Comparison of ENCODE assay signal across 38 cellular contexts in genomic region chr17:61519139-61519538, GRCh38.
"Had no signal": no experiment of that assay in that cellular context is flagged by ENCODE, and none has a peak within 500 bp of the region (broad histone marks: within the 10 kb centered on the region; RNA-seq: fewer than 3 reads in every experiment).

No MANE protein-coding gene starts in this region.

- H3K9me3 Mint-ChIP-seq: activated CD4-positive, alpha-beta memory T cell treated with anti-CD3 and anti-CD28 coated beads for 36 hours; activated CD4-positive, alpha-beta T cell treated with anti-CD3 and anti-CD28 coated beads, Interleukin-2, amount 10 ng/mL, durations not matched to agents 24 days and 14 days; activated naive CD4-positive, alpha-beta T cell treated with anti-CD3 and anti-CD28 coated beads for 36 hours; activated naive CD4-positive, alpha-beta T cell treated with anti-CD3 and anti-CD28 coated beads, Interleukin-2, amount 50 U/mL, for 24 hours; activated naive CD8-positive, alpha-beta T cell treated with anti-CD3 and anti-CD28 coated beads for 36 hours; activated naive CD8-positive, alpha-beta T cell treated with anti-CD3 and anti-CD28 coated beads, Interleukin-2, amount 50 U/mL, for 24 hours; activated T-helper 1 cell treated with anti-CD3 and anti-CD28 coated beads, Interleukin-12 subunit alpha, Interleukin-12 subunit beta, Interleukin-2, Interleukin-4 antibody, amounts not matched to agents 30 ng/mL and 10 ng/mL and 1 ng/mL, durations not matched to agents 14 hours and 24 hours and 36 hours; activated T-helper 2 cell treated with anti-CD3 and anti-CD28 coated beads, Interferon-gamma antibody, Interleukin-2, Interleukin-4, amounts not matched to agents 10 μg/mL and 5 μg/mL and 100 μg/mL, durations not matched to agents 14 hours and 24 hours and 36 hours; brain; effector memory CD8-positive, alpha-beta T cell; T-helper 2 cell treated with Interferon-gamma antibody and Interleukin-4, amounts not matched to agents 5 μg/mL and 100 μg/mL, for 36 hours had no signal

- H3K4me3 ChIP-seq: adrenal gland, breast epithelium, cardiac muscle cell, esophagus muscularis mucosa, gastrocnemius medialis, heart left ventricle had no signal

- H3K4me3 Mint-ChIP-seq: activated CD4-positive, alpha-beta memory T cell treated with anti-CD3 and anti-CD28 coated beads for 36 hours; activated CD4-positive, alpha-beta T cell treated with anti-CD3 and anti-CD28 coated beads for 36 hours; activated CD4-positive, alpha-beta T cell treated with anti-CD3 and anti-CD28 coated beads, Interleukin-2, amount 10 ng/mL, durations not matched to agents 24 days and 14 days; activated CD8-positive, alpha-beta memory T cell treated with anti-CD3 and anti-CD28 coated beads, Interleukin-2, amount 10 ng/mL, durations not matched to agents 7 days and 5 days; activated CD8-positive, alpha-beta T cell treated with anti-CD3 and anti-CD28 coated beads, Interleukin-2, amount 10 ng/mL, durations not matched to agents 7 days and 5 days; activated naive CD4-positive, alpha-beta T cell treated with anti-CD3 and anti-CD28 coated beads for 36 hours; activated naive CD4-positive, alpha-beta T cell treated with anti-CD3 and anti-CD28 coated beads, Interleukin-2, amount 50 U/mL, for 24 hours; activated naive CD8-positive, alpha-beta T cell treated with anti-CD3 and anti-CD28 coated beads for 36 hours; activated naive CD8-positive, alpha-beta T cell treated with anti-CD3 and anti-CD28 coated beads, Interleukin-2, amount 50 U/mL, for 24 hours; activated T-helper 1 cell treated with anti-CD3 and anti-CD28 coated beads, Interleukin-12 subunit alpha, Interleukin-12 subunit beta, Interleukin-2, Interleukin-4 antibody, amounts not matched to agents 30 ng/mL and 10 ng/mL and 1 ng/mL, durations not matched to agents 14 hours and 24 hours and 36 hours; brain; effector memory CD8-positive, alpha-beta T cell; T-helper 17 cell; T-helper 2 cell treated with Interferon-gamma antibody and Interleukin-4, amounts not matched to agents 5 μg/mL and 100 μg/mL, for 36 hours had no signal

- H3K27ac Mint-ChIP-seq: activated CD4-positive, alpha-beta memory T cell treated with anti-CD3 and anti-CD28 coated beads for 36 hours; activated CD4-positive, alpha-beta T cell treated with anti-CD3 and anti-CD28 coated beads for 36 hours; activated CD4-positive, alpha-beta T cell treated with anti-CD3 and anti-CD28 coated beads, Interleukin-2, amount 10 ng/mL, durations not matched to agents 24 days and 14 days; activated CD8-positive, alpha-beta memory T cell treated with anti-CD3 and anti-CD28 coated beads, Interleukin-2, amount 10 ng/mL, durations not matched to agents 7 days and 5 days; activated CD8-positive, alpha-beta T cell treated with anti-CD3 and anti-CD28 coated beads, Interleukin-2, amount 10 ng/mL, durations not matched to agents 7 days and 5 days; activated naive CD4-positive, alpha-beta T cell treated with anti-CD3 and anti-CD28 coated beads for 36 hours; activated naive CD4-positive, alpha-beta T cell treated with anti-CD3 and anti-CD28 coated beads, Interleukin-2, amount 50 U/mL, for 24 hours; activated naive CD8-positive, alpha-beta T cell treated with anti-CD3 and anti-CD28 coated beads for 36 hours; activated naive CD8-positive, alpha-beta T cell treated with anti-CD3 and anti-CD28 coated beads, Interleukin-2, amount 50 U/mL, for 24 hours; activated T-helper 1 cell treated with anti-CD3 and anti-CD28 coated beads, Interleukin-12 subunit alpha, Interleukin-12 subunit beta, Interleukin-2, Interleukin-4 antibody, amounts not matched to agents 30 ng/mL and 10 ng/mL and 1 ng/mL, durations not matched to agents 14 hours and 24 hours and 36 hours; activated T-helper 2 cell treated with anti-CD3 and anti-CD28 coated beads, Interferon-gamma antibody, Interleukin-2, Interleukin-4, amounts not matched to agents 10 μg/mL and 5 μg/mL and 100 μg/mL, durations not matched to agents 14 hours and 24 hours and 36 hours; brain; effector memory CD8-positive, alpha-beta T cell; T-helper 17 cell; T-helper 2 cell treated with Interferon-gamma antibody and Interleukin-4, amounts not matched to agents 5 μg/mL and 100 μg/mL, for 36 hours had no signal

- H3K27ac ChIP-seq: adrenal gland, breast epithelium, cardiac muscle cell, esophagus muscularis mucosa, foreskin keratinocyte, gastrocnemius medialis, heart left ventricle had no signal

- H3K9me3 ChIP-seq: adrenal gland, breast epithelium, esophagus muscularis mucosa, gastrocnemius medialis, heart left ventricle had no signal

- H3K4me1 Mint-ChIP-seq: activated CD4-positive, alpha-beta T cell treated with anti-CD3 and anti-CD28 coated beads for 36 hours; activated CD4-positive, alpha-beta T cell treated with anti-CD3 and anti-CD28 coated beads, Interleukin-2, amount 10 ng/mL, durations not matched to agents 24 days and 14 days; activated CD8-positive, alpha-beta memory T cell treated with anti-CD3 and anti-CD28 coated beads, Interleukin-2, amount 10 ng/mL, durations not matched to agents 7 days and 5 days; activated naive CD4-positive, alpha-beta T cell treated with anti-CD3 and anti-CD28 coated beads, Interleukin-2, amount 50 U/mL, for 24 hours; activated naive CD8-positive, alpha-beta T cell treated with anti-CD3 and anti-CD28 coated beads for 36 hours; activated naive CD8-positive, alpha-beta T cell treated with anti-CD3 and anti-CD28 coated beads, Interleukin-2, amount 50 U/mL, for 24 hours; brain had no signal

- H3K27me3 ChIP-seq: breast epithelium, cardiac muscle cell had no signal

- DNase-seq: activated CD4-positive, alpha-beta memory T cell treated with anti-CD3 and anti-CD28 coated beads for 36 hours; activated CD4-positive, alpha-beta T cell treated with anti-CD3 and anti-CD28 coated beads for 36 hours; activated CD4-positive, alpha-beta T cell treated with anti-CD3 and anti-CD28 coated beads, Interleukin-2, amount 10 ng/mL, durations not matched to agents 24 days and 14 days; activated CD4-positive, CD25-positive, alpha-beta regulatory T cell; activated CD4-positive, CD25-positive, alpha-beta regulatory T cell treated with anti-CD3 and anti-CD28 coated beads, Interleukin-2, amount 50 U/mL, for 72 hours; activated CD8-positive, alpha-beta memory T cell treated with anti-CD3 and anti-CD28 coated beads, Interleukin-2, amount 10 ng/mL, durations not matched to agents 7 days and 5 days; activated CD8-positive, alpha-beta memory T cell treated with anti-CD3 and anti-CD28 coated beads, Interleukin-2, amount 50 U/mL, for 4 hours; activated CD8-positive, alpha-beta T cell treated with anti-CD3 and anti-CD28 coated beads, Interleukin-2, amount 10 ng/mL, durations not matched to agents 7 days and 5 days; activated effector memory CD4-positive, alpha-beta T cell treated with anti-CD3 and anti-CD28 coated beads, Interleukin-2, amount 50 U/mL, for 16 hours; activated naive CD4-positive, alpha-beta T cell treated with anti-CD3 and anti-CD28 coated beads for 36 hours; activated naive CD8-positive, alpha-beta T cell treated with anti-CD3 and anti-CD28 coated beads for 36 hours; activated naive CD8-positive, alpha-beta T cell treated with anti-CD3 and anti-CD28 coated beads, Interleukin-2, amount 50 U/mL, for 24 hours; activated T-cell treated with anti-CD3 and anti-CD28 coated beads, Interleukin-2, amount 50 U/mL, for 1 hour; activated T-cell treated with anti-CD3 and anti-CD28 coated beads, Interleukin-2, amount 50 U/mL, for 48 hours; adrenal gland; amygdala; aorta; central memory CD4-positive, alpha-beta T cell; cortex of kidney; dermis blood vessel endothelial cell; effector CD4-positive, alpha-beta T cell; effector memory CD8-positive, alpha-beta T cell; erythroblast; foreskin keratinocyte; gastrocnemius medialis; glutamatergic neuron; heart left ventricle; T-helper 1 cell; T-helper 17 cell; T1000 had no signal

- H3K4me1 ChIP-seq: adrenal gland, breast epithelium, esophagus muscularis mucosa, foreskin keratinocyte, gastrocnemius medialis, heart left ventricle had no signal

- H3K36me3 Mint-ChIP-seq: activated CD4-positive, alpha-beta memory T cell treated with anti-CD3 and anti-CD28 coated beads for 36 hours; activated CD8-positive, alpha-beta memory T cell treated with anti-CD3 and anti-CD28 coated beads, Interleukin-2, amount 10 ng/mL, durations not matched to agents 7 days and 5 days; activated naive CD4-positive, alpha-beta T cell treated with anti-CD3 and anti-CD28 coated beads, Interleukin-2, amount 50 U/mL, for 24 hours; activated naive CD8-positive, alpha-beta T cell treated with anti-CD3 and anti-CD28 coated beads for 36 hours; brain had no signal

- H3K36me3 ChIP-seq: adrenal gland, breast epithelium, cardiac muscle cell, esophagus muscularis mucosa, gastrocnemius medialis, heart left ventricle had no signal
